ENCODE assay signal across 28 cellular contexts in genomic region chr3:37545479-37545878, GRCh38.
DNase-seq lines count a peak whose midpoint lies in the region; ATAC-seq, FAIRE-seq and TF ChIP-seq lines count a peak whose summit lies in the region.
"Had no signal": no experiment of that assay in that cellular context is flagged by ENCODE, and none has a peak within 500 bp of the region (broad histone marks: within the 10 kb centered on the region; RNA-seq: fewer than 3 reads in every experiment).

No MANE protein-coding gene starts in this region.

- H4K20me1 ChIP-seq in HepG2 (ENCODE audit: insufficient read depth, low read length) = no peaks in the 10 kb centered on the region

- ATAC-seq in right lobe of liver (peak; percentile 57 to 63 (median 60)), HepG2 (no peak)
- ATAC-seq: stimulated activated naive CD8-positive, alpha-beta T cell treated with anti-CD3 and anti-CD28 coated beads, Interleukin-15, Interleukin-2, amounts not matched to agents 100 U/mL and 50 U/mL, for 24 hours had no signal

- in situ Hi-C loops in HepG2 (cut with HindIII; ENCODE audit: extremely low pct_ligation_motif_present, low pct_unique_long_range_greater_than_20kb) = no loop called here

- no CpG with 5 or more reads among the region's 7 CpGs for WGBS in right lobe of liver (ENCODE audit: insufficient coverage, low coverage, low lambda C conversion rate, missing lambda C conversion rate)
- whole genome bisulfite sequencing in HepG2 (ENCODE audit: low lambda C conversion rate) = 8% methylated on average over 7 of the region's 7 CpGs
- no CpG with 5 or more reads among the region's 7 CpGs for WGBS in mesendoderm (ENCODE audit: extremely low coverage, insufficient coverage, low lambda C conversion rate)

- TF ChIP-seq CTCF in right lobe of liver (IDR thresholded peaks at IDR 0.05) (no peak), HepG2 (CRISPR knock-in tag; IDR thresholded peaks at IDR 0.05) (no peak)

- peak overlapping the region in 2 of 3 donors; percentile 30 to 44 for H3K27ac ChIP-seq in right lobe of liver
- no peak overlapping the region for H3K27ac ChIP-seq in HepG2 (ENCODE audit: extremely low read length, insufficient read depth, low read length)
- peak overlapping the region; percentile 6 for H3K27ac ChIP-seq in mesendoderm (ENCODE audit: low read depth, low read length)
- H3K27ac ChIP-seq: dorsolateral prefrontal cortex, SJSA1 had no signal

- H3K9ac ChIP-seq in HepG2 (ENCODE audit: insufficient read depth, low read depth, low read length) (no peak overlapping the region), mesendoderm (ENCODE audit: low read length) (no peak overlapping the region)

- FAIRE-seq in HepG2 (lab: Jason Lieb, UNC) (no peak), frontal cortex (lab: Jason Lieb, UNC) (no peak)
- FAIRE-seq: endothelial cell of umbilical vein, G401.6 had no signal

- no peaks in the 10 kb centered on the region for H3K4me1 ChIP-seq in right lobe of liver
- H3K4me1 ChIP-seq in HepG2 (ENCODE audit: insufficient read depth, low read length) = no peaks in the 10 kb centered on the region
- H3K4me1 ChIP-seq in mesendoderm (ENCODE audit: control insufficient read depth, low read depth, low read length) = no peaks in the 10 kb centered on the region
- H3K4me1 ChIP-seq: SJSA1 had no signal

- CTCF ChIA-PET in HepG2 (lab: Yijun Ruan, JAX; ENCODE audit: low intra/inter-chr PET ratio, low total read pairs) = no interaction called here

- no peak overlapping the region for H4K5ac ChIP-seq in mesendoderm (ENCODE audit: low read length)

- H3K4me2 ChIP-seq in HepG2 (ENCODE audit: low read depth, low read length) = no peak overlapping the region
- no peak overlapping the region for H3K4me2 ChIP-seq in mesendoderm (ENCODE audit: low read length)

- H3K18ac ChIP-seq in mesendoderm (ENCODE audit: low read length) = no peak overlapping the region

- H3K27me3 ChIP-seq in right lobe of liver (no peaks in the 10 kb centered on the region), HepG2 (ENCODE audit: control insufficient read depth in 1 of 2, insufficient read depth in 2 of 2, low read length in 2 of 2) (peaks cover 0 to 7% of the 10 kb centered on the region in 2 experiments; a peak in 2 of 5 replicates), mesendoderm (ENCODE audit: insufficient read depth, low read length, poor library complexity) (no peaks in the 10 kb centered on the region)
- H3K27me3 ChIP-seq: dorsolateral prefrontal cortex, Peyer's patch had no signal

- H3K4me3 ChIP-seq in right lobe of liver = no peak overlapping the region
- H3K4me3 ChIP-seq in HepG2 (replicated peaks in 1 of 3; ENCODE audit: insufficient read depth in 1 of 3, low read depth in 2 of 3, low read length in 3 of 3) = no peak overlapping the region
- H3K4me3 ChIP-seq in mesendoderm (ENCODE audit: low read length) = no peak overlapping the region
- H3K4me3 ChIP-seq: dorsolateral prefrontal cortex, Peyer's patch, SJSA1 had no signal

- H3K23ac ChIP-seq in mesendoderm (ENCODE audit: low read length) = no peak overlapping the region

- H4K8ac ChIP-seq in mesendoderm (ENCODE audit: low read depth, low read length) = no peak overlapping the region

- H3K36me3 ChIP-seq in right lobe of liver (no peaks in the 10 kb centered on the region), HepG2 (replicated peaks in 1 of 2; ENCODE audit: control insufficient read depth in 1 of 2, insufficient read depth in 2 of 2, low read length in 2 of 2) (no peaks in the 10 kb centered on the region), mesendoderm (ENCODE audit: control insufficient read depth, insufficient read depth, low read length) (no peaks in the 10 kb centered on the region)
- H3K36me3 ChIP-seq: Peyer's patch, SJSA1 had no signal

- H2BK120ac ChIP-seq in mesendoderm (ENCODE audit: low read depth, low read length) = no peak overlapping the region

- H2BK15ac ChIP-seq in mesendoderm (replicated peaks; ENCODE audit: low read depth) = no peak overlapping the region

- TF ChIP-seq POLR2A in right lobe of liver (IDR thresholded peaks at IDR 0.05) (no peak), HepG2 (IDR thresholded peaks at IDR 0.05; ENCODE audit: insufficient read depth in 1 of 2, low read depth in 2 of 2, low read length in 2 of 2) (no peak), erythroblast (IDR thresholded peaks at IDR 0.05; ENCODE audit: low read length) (no peak)

- DNase-seq in right lobe of liver (peak in 1 of 3 donors; percentile 28), HepG2 (ENCODE audit: low spot score) (no peak), erythroblast (lab: John Stamatoyannopoulos, UW) (peak; percentile 33 to 42), mesendoderm (peak; percentile 52), glomerular visceral epithelial cell (ENCODE audit: extremely low spot score) (no peak), superior temporal gyrus (ENCODE audit: extremely low spot score) (no peak), frontal cortex (ENCODE audit: low spot score in 2 of 2) (no peak)
- no peak for DNase-seq in activated T-cell treated with anti-CD3 and anti-CD28 coated beads, Interleukin-2, amount 50 U/mL, for 1 hour
- DNase-seq: ACHN; activated CD4-positive, alpha-beta T cell treated with anti-CD3 and anti-CD28 coated beads for 48 hours; activated CD8-positive, alpha-beta memory T cell treated with anti-CD3 and anti-CD28 coated beads for 24 hours; activated effector memory CD4-positive, alpha-beta T cell treated with anti-CD3 and anti-CD28 coated beads, Interleukin-2, amount 50 U/mL, for 16 hours; activated naive CD8-positive, alpha-beta T cell treated with anti-CD3 and anti-CD28 coated beads for 36 hours; cerebellar nuclear complex; dorsolateral prefrontal cortex; HCEC 1CT; head of caudate nucleus; kidney glomerular epithelial cell; mammary epithelial cell; NCI-H1105; NCI-H1930; NCI-H526; Peyer's patch; stimulated activated naive CD8-positive, alpha-beta T cell treated with anti-CD3 and anti-CD28 coated beads, Interleukin-15, Interleukin-2, amounts not matched to agents 100 U/mL and 50 U/mL, for 24 hours; trophoblast cell had no signal

- no peak overlapping the region for H2AFZ ChIP-seq in HepG2 (ENCODE audit: low read length)

- no peak for TF ChIP-seq RAD21 in HepG2 (CRISPR knock-in tag; IDR thresholded peaks at IDR 0.05)

- intact Hi-C loops in right lobe of liver (cut with DNase I) = no loop called here
- intact Hi-C loops in HepG2 (cut with micrococcal nuclease; ENCODE audit: unreplicated experiment) = no loop called here

- no peak for TF ChIP-seq EP300 in HepG2 (IDR thresholded peaks at IDR 0.05; ENCODE audit: low read depth in 2 of 2, low read length in 2 of 2)
- TF ChIP-seq EP300 in HepG2 (CRISPR knock-in tag; IDR thresholded peaks at IDR 0.05; ENCODE audit: borderline replicate concordance) = no peak

- H2BK5ac ChIP-seq in mesendoderm (ENCODE audit: low read length) = no peak overlapping the region

- BruUV-seq in HepG2 (replicated peaks; lab: Mats Ljungman, UMichigan) = no TSS peak

- H3K56ac ChIP-seq in mesendoderm (ENCODE audit: low read length) = peak overlapping the region; percentile 7

- no peaks in the 10 kb centered on the region for H3K9me3 ChIP-seq in right lobe of liver
- H3K9me3 ChIP-seq in HepG2 (ENCODE audit: low read length) = no peaks in the 10 kb centered on the region
- H3K9me3 ChIP-seq: Peyer's patch, SJSA1 had no signal

- H3K79me2 ChIP-seq in HepG2 (ENCODE audit: insufficient read depth, low read length) = no peaks in the 10 kb centered on the region
- H3K79me2 ChIP-seq in mesendoderm (ENCODE audit: control insufficient read depth, insufficient read depth, low read length) = no peaks in the 10 kb centered on the region

- no peak overlapping the region for H3K4ac ChIP-seq in mesendoderm (ENCODE audit: low read depth, low read length)

- POLR2A ChIA-PET in HepG2 (lab: Yijun Ruan, JAX) = no interaction called here

- no peak overlapping the region for H2AK5ac ChIP-seq in mesendoderm (ENCODE audit: low read length)

- no peaks in the 10 kb centered on the region for H3K79me1 ChIP-seq in mesendoderm (ENCODE audit: low read length)

TF ChIP-seq in HepG2, 621 proteins besides CTCF, POLR2A, EP300 and RAD21:
- TF ChIP-seq ZNF263 (CRISPR knock-in tag; IDR thresholded peaks at IDR 0.05) = no peak
- TF ChIP-seq NFE2L1 (CRISPR knock-in tag; IDR thresholded peaks at IDR 0.05; ENCODE audit: borderline replicate concordance) = no peak
- no peak for TF ChIP-seq NFRKB (IDR thresholded peaks at IDR 0.05)
- no peak for TF ChIP-seq SNAI1 (CRISPR knock-in tag; IDR thresholded peaks at IDR 0.05; ENCODE audit: borderline replicate concordance)
- TF ChIP-seq RBAK (CRISPR knock-in tag; IDR thresholded peaks at IDR 0.05) = no peak
- TF ChIP-seq ATF7-NPFF (CRISPR knock-in tag; IDR thresholded peaks at IDR 0.05; ENCODE audit: low read depth) = no peak
- TF ChIP-seq TEAD2 (CRISPR knock-in tag; IDR thresholded peaks at IDR 0.05) = no peak
- no peak for TF ChIP-seq MAFK (conservative IDR thresholded peaks at IDR 0.05 in 1 of 2, IDR thresholded peaks at IDR 0.05 in 1 of 2; ENCODE audit: low read length in 2 of 2)

Comparison
In these comparisons a context has a peak if more than half of its experiments do, and no peak if none do; other contexts are left out.
1. DNase-seq: peak in erythroblast (2 of 2) and mesendoderm (single experiment); none in HepG2 (single experiment), glomerular visceral epithelial cell (single experiment), superior temporal gyrus (single experiment), activated T-cell treated with anti-CD3 and anti-CD28 coated beads, Interleukin-2, amount 50 U/mL, for 1 hour (single experiment) and frontal cortex (0 of 2).